3 cellular contexts compared by ENCODE assay signal in genomic region chr12:123713398-123714301, GRCh38.
TF ChIP-seq lines count a peak whose summit lies in the region.

No MANE protein-coding gene starts in this region.

TF ChIP-seq in SK-N-SH, 30 proteins besides CTCF, POLR2A, EP300 and RAD21:
- no peak for TF ChIP-seq NRF1 (IDR thresholded peaks at IDR 0.05; ENCODE audit: low read depth, low read length)
- TF ChIP-seq TCF12 (IDR thresholded peaks at IDR 0.05) = no peak
- TF ChIP-seq FOSL2 (IDR thresholded peaks at IDR 0.05; ENCODE audit: borderline replicate concordance, low read depth) = no peak

TF ChIP-seq in SK-N-SH treated with all-trans-retinoic acid at 6 μM for 48 hours, 23 proteins besides CTCF, POLR2A, EP300 and RAD21:
- TF ChIP-seq ARNTL (CRISPR knock-in tag; IDR thresholded peaks at IDR 0.05; ENCODE audit: borderline replicate concordance, low read depth) (no peak), TOX (CRISPR knock-in tag; IDR thresholded peaks at IDR 0.05; ENCODE audit: borderline replicate concordance) (no peak), GLIS3 (CRISPR knock-in tag; IDR thresholded peaks at IDR 0.05) (no peak), SNAI2 (CRISPR knock-in tag; IDR thresholded peaks at IDR 0.05) (no peak), CSDC2 (CRISPR knock-in tag; IDR thresholded peaks at IDR 0.05) (no peak), ZFP3 (CRISPR knock-in tag; IDR thresholded peaks at IDR 0.05) (no peak), OSR1 (CRISPR knock-in tag; IDR thresholded peaks at IDR 0.05) (no peak), RARB (CRISPR knock-in tag; IDR thresholded peaks at IDR 0.05) (no peak), ZNF565 (CRISPR knock-in tag; conservative IDR thresholded peaks at IDR 0.05; ENCODE audit: low read depth) (no peak), ZNF70 (CRISPR knock-in tag; IDR thresholded peaks at IDR 0.05) (no peak), ZC3H10 (CRISPR knock-in tag; IDR thresholded peaks at IDR 0.05) (no peak), POU6F1 (CRISPR knock-in tag; IDR thresholded peaks at IDR 0.05; ENCODE audit: borderline replicate concordance, low read depth) (no peak), ESRRG (CRISPR knock-in tag; IDR thresholded peaks at IDR 0.05) (no peak), BACH2 (CRISPR knock-in tag; IDR thresholded peaks at IDR 0.05; ENCODE audit: borderline replicate concordance) (no peak)
- TF ChIP-seq, protein P1, sequence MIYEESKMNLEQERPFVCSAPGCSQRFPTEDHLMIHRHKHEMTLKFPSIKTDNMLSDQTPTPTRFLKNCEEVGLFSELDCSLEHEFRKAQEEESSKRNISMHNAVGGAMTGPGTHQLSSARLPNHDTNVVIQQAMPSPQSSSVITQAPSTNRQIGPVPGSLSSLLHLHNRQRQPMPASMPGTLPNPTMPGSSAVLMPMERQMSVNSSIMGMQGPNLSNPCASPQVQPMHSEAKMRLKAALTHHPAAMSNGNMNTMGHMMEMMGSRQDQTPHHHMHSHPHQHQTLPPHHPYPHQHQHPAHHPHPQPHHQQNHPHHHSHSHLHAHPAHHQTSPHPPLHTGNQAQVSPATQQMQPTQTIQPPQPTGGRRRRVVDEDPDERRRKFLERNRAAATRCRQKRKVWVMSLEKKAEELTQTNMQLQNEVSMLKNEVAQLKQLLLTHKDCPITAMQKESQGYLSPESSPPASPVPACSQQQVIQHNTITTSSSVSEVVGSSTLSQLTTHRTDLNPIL (CRISPR knock-in tag; IDR thresholded peaks at IDR 0.05; ENCODE audit: low read depth) = no peak
- TF ChIP-seq, protein P2, sequence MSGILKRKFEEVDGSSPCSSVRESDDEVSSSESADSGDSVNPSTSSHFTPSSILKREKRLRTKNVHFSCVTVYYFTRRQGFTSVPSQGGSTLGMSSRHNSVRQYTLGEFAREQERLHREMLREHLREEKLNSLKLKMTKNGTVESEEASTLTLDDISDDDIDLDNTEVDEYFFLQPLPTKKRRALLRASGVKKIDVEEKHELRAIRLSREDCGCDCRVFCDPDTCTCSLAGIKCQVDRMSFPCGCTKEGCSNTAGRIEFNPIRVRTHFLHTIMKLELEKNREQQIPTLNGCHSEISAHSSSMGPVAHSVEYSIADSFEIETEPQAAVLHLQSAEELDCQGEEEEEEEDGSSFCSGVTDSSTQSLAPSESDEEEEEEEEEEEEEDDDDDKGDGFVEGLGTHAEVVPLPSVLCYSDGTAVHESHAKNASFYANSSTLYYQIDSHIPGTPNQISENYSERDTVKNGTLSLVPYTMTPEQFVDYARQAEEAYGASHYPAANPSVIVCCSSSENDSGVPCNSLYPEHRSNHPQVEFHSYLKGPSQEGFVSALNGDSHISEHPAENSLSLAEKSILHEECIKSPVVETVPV (CRISPR knock-in tag; IDR thresholded peaks at IDR 0.05) = no peak
- TF ChIP-seq, protein P3, sequence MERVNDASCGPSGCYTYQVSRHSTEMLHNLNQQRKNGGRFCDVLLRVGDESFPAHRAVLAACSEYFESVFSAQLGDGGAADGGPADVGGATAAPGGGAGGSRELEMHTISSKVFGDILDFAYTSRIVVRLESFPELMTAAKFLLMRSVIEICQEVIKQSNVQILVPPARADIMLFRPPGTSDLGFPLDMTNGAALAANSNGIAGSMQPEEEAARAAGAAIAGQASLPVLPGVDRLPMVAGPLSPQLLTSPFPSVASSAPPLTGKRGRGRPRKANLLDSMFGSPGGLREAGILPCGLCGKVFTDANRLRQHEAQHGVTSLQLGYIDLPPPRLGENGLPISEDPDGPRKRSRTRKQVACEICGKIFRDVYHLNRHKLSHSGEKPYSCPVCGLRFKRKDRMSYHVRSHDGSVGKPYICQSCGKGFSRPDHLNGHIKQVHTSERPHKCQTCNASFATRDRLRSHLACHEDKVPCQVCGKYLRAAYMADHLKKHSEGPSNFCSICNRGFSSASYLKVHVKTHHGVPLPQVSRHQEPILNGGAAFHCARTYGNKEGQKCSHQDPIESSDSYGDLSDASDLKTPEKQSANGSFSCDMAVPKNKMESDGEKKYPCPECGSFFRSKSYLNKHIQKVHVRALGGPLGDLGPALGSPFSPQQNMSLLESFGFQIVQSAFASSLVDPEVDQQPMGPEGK (CRISPR knock-in tag; IDR thresholded peaks at IDR 0.05; ENCODE audit: borderline replicate concordance) = no peak
TF ChIP-seq in SK-N-SH treated with all-trans-retinoic acid at 6 μM for 48 hours: peak in this region for 0.

TF ChIP-seq in K562, 482 proteins besides CTCF, POLR2A, EP300 and RAD21 (continues in another document):
- no peak for TF ChIP-seq RFX1 (IDR thresholded peaks at IDR 0.05)
- TF ChIP-seq ZC3H11A (IDR thresholded peaks at IDR 0.05; ENCODE audit: low read depth, low read length) = no peak
- no peak for TF ChIP-seq SNIP1 (IDR thresholded peaks at IDR 0.05; ENCODE audit: low read depth)
- peak in 1 of 2 experiments; percentile 63; a peak in 1 of 4 replicates for TF ChIP-seq RCOR1 (IDR thresholded peaks at IDR 0.05; ENCODE audit: borderline replicate concordance in 1 of 2, low read depth in 2 of 2, low read length in 2 of 2)
- TF ChIP-seq PHF8 (IDR thresholded peaks at IDR 0.05; ENCODE audit: borderline replicate concordance, low read length) = no peak
- TF ChIP-seq, protein P4, sequence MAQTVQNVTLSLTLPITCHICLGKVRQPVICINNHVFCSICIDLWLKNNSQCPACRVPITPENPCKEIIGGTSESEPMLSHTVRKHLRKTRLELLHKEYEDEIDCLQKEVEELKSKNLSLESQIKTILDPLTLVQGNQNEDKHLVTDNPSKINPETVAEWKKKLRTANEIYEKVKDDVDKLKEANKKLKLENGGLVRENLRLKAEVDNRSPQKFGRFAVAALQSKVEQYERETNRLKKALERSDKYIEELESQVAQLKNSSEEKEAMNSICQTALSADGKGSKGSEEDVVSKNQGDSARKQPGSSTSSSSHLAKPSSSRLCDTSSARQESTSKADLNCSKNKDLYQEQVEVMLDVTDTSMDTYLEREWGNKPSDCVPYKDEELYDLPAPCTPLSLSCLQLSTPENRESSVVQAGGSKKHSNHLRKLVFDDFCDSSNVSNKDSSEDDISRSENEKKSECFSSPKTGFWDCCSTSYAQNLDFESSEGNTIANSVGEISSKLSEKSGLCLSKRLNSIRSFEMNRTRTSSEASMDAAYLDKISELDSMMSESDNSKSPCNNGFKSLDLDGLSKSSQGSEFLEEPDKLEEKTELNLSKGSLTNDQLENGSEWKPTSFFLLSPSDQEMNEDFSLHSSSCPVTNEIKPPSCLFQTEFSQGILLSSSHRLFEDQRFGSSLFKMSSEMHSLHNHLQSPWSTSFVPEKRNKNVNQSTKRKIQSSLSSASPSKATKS (CRISPR knock-in tag; IDR thresholded peaks at IDR 0.05) = no peak
- TF ChIP-seq MTA1 (IDR thresholded peaks at IDR 0.05; ENCODE audit: borderline replicate concordance) = peak; percentile 41; the same call in 1 of the 2 replicates
- TF ChIP-seq RERE (CRISPR knock-in tag; IDR thresholded peaks at IDR 0.05; ENCODE audit: borderline replicate concordance) = 0 out of 2 replicates have a peak, but pooled peaks have one; percentile 50
- 0 out of 2 replicates have a peak, but pooled peaks have one; percentile 6 for TF ChIP-seq SIN3B (IDR thresholded peaks at IDR 0.05; ENCODE audit: low read depth)
- TF ChIP-seq, protein P5, sequence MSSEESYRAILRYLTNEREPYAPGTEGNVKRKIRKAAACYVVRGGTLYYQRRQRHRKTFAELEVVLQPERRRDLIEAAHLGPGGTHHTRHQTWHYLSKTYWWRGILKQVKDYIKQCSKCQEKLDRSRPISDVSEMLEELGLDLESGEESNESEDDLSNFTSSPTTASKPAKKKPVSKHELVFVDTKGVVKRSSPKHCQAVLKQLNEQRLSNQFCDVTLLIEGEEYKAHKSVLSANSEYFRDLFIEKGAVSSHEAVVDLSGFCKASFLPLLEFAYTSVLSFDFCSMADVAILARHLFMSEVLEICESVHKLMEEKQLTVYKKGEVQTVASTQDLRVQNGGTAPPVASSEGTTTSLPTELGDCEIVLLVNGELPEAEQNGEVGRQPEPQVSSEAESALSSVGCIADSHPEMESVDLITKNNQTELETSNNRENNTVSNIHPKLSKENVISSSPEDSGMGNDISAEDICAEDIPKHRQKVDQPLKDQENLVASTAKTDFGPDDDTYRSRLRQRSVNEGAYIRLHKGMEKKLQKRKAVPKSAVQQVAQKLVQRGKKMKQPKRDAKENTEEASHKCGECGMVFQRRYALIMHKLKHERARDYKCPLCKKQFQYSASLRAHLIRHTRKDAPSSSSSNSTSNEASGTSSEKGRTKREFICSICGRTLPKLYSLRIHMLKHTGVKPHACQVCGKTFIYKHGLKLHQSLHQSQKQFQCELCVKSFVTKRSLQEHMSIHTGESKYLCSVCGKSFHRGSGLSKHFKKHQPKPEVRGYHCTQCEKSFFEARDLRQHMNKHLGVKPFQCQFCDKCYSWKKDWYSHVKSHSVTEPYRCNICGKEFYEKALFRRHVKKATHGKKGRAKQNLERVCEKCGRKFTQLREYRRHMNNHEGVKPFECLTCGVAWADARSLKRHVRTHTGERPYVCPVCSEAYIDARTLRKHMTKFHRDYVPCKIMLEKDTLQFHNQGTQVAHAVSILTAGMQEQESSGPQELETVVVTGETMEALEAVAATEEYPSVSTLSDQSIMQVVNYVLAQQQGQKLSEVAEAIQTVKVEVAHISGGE (CRISPR knock-in tag; IDR thresholded peaks at IDR 0.05) = 0 out of 6 replicates have a peak, but pooled peaks of 1 of the 3 experiments have one; percentile 21
- TF ChIP-seq, protein P6, sequence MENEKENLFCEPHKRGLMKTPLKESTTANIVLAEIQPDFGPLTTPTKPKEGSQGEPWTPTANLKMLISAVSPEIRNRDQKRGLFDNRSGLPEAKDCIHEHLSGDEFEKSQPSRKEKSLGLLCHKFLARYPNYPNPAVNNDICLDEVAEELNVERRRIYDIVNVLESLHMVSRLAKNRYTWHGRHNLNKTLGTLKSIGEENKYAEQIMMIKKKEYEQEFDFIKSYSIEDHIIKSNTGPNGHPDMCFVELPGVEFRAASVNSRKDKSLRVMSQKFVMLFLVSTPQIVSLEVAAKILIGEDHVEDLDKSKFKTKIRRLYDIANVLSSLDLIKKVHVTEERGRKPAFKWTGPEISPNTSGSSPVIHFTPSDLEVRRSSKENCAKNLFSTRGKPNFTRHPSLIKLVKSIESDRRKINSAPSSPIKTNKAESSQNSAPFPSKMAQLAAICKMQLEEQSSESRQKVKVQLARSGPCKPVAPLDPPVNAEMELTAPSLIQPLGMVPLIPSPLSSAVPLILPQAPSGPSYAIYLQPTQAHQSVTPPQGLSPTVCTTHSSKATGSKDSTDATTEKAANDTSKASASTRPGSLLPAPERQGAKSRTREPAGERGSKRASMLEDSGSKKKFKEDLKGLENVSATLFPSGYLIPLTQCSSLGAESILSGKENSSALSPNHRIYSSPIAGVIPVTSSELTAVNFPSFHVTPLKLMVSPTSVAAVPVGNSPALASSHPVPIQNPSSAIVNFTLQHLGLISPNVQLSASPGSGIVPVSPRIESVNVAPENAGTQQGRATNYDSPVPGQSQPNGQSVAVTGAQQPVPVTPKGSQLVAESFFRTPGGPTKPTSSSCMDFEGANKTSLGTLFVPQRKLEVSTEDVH (IDR thresholded peaks at IDR 0.05; ENCODE audit: low read depth, partially characterized antibody) = peak; percentile 33
- TF ChIP-seq SMARCA4 (IDR thresholded peaks at IDR 0.05) = peak; percentile 66
- 0 out of 2 replicates have a peak, but pooled peaks have one; percentile 12 for TF ChIP-seq HSF4 (CRISPR knock-in tag; IDR thresholded peaks at IDR 0.05; ENCODE audit: borderline replicate concordance)
- TF ChIP-seq MECOM (CRISPR knock-in tag; IDR thresholded peaks at IDR 0.05) = no peak
- 0 out of 2 replicates have a peak, but pooled peaks have one; percentile 57 for TF ChIP-seq ELF2 (CRISPR knock-in tag; IDR thresholded peaks at IDR 0.05)
- TF ChIP-seq SOX6 (IDR thresholded peaks at IDR 0.05) = peak; percentile 52; the same call in 1 of the 2 replicates
- TF ChIP-seq SMARCA5 (IDR thresholded peaks at IDR 0.05) = peak; percentile 55; the same call in 1 of the 2 replicates
- TF ChIP-seq ZNF695 (CRISPR knock-in tag; IDR thresholded peaks at IDR 0.05) = no peak
- TF ChIP-seq GATA2 (CRISPR knock-in tag; IDR thresholded peaks at IDR 0.05) = 0 out of 2 replicates have a peak, but pooled peaks have one; percentile 29
- peak; percentile 77 for TF ChIP-seq MTA3 (IDR thresholded peaks at IDR 0.05; ENCODE audit: borderline replicate concordance)
- TF ChIP-seq, protein P7, sequence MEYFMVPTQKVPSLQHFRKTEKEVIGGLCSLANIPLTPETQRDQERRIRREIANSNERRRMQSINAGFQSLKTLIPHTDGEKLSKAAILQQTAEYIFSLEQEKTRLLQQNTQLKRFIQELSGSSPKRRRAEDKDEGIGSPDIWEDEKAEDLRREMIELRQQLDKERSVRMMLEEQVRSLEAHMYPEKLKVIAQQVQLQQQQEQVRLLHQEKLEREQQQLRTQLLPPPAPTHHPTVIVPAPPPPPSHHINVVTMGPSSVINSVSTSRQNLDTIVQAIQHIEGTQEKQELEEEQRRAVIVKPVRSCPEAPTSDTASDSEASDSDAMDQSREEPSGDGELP (CRISPR knock-in tag; IDR thresholded peaks at IDR 0.05; ENCODE audit: borderline replicate concordance) = no peak
- TF ChIP-seq ZSCAN32 (CRISPR knock-in tag; IDR thresholded peaks at IDR 0.05) = no peak
- TF ChIP-seq SRF (CRISPR knock-in tag; IDR thresholded peaks at IDR 0.05) = peak in 1 of 2 experiments; percentile 55; a peak in 1 of 4 replicates
- TF ChIP-seq, protein P8, sequence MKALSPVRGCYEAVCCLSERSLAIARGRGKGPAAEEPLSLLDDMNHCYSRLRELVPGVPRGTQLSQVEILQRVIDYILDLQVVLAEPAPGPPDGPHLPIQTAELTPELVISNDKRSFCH (CRISPR knock-in tag; IDR thresholded peaks at IDR 0.05) = no peak
- TF ChIP-seq, protein P8 (tag; IDR thresholded peaks at IDR 0.05) = no peak
